Comparison of ENCODE assay signal across 27 cellular contexts in the genomic region with DNA sequence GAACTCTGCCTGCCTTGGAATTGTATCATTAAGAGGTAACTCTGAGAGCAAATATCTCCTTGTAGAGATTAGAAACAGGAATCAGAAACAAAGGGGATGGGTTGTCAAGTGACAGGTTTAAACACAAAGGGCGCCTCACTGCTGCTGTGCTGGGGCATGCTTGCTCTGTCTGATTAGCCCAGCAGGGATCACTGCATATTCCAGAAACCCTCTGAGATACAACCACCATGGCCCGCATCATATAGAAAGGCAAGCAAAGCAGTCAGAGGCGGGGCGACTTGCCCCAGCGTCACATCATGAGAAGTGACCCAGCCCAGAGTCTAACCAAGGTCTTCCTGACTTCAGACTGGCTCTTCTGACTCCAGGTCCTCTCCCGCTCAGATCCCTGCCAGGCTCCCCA.
"Had no signal": no experiment of that assay in that cellular context is flagged by ENCODE, and none has a peak within 500 bp of the region (broad histone marks: within the 10 kb centered on the region; RNA-seq: fewer than 3 reads in every experiment).

No MANE protein-coding gene starts in this region.

- H3K27me3 ChIP-seq: adrenal gland, breast epithelium, colonic mucosa, gastroesophageal sphincter, ovary, right atrium auricular region, tibial nerve had no signal

- H3K27ac Mint-ChIP-seq: activated naive CD8-positive, alpha-beta T cell; activated T-helper 2 cell treated with anti-CD3 and anti-CD28 coated beads, Interferon-gamma antibody, Interleukin-2, Interleukin-4, amounts not matched to agents 10 μg/mL and 5 μg/mL and 100 μg/mL, durations not matched to agents 14 hours and 24 hours and 36 hours; naive thymus-derived CD4-positive, alpha-beta T cell; stimulated activated naive CD8-positive, alpha-beta T cell treated with anti-CD3 and anti-CD28 coated beads, Interleukin-15, Interleukin-2, amounts not matched to agents 100 ng/mL and 50 ng/mL, for 24 hours; T-helper 1 cell treated with Interleukin-12 subunit alpha and Interleukin-12 subunit beta and Interleukin-4 antibody, amounts not matched to agents 30 μg/mL and 1 μg/mL, for 36 hours had no signal

- H3K9me3 ChIP-seq: adrenal gland, breast epithelium, colonic mucosa, gastroesophageal sphincter, lower lobe of right lung, neutrophil, ovary, psoas muscle, right atrium auricular region, tibial nerve had no signal

- H3K4me3 ChIP-seq: adrenal gland, breast epithelium, colonic mucosa, gastroesophageal sphincter, lower lobe of right lung, ovary, psoas muscle, right atrium auricular region, tibial nerve had no signal

- ATAC-seq: activated T-cell treated with anti-CD3 and anti-CD28 coated beads, Interleukin-2, amount 50 U/mL, for 4 hours; gastroesophageal sphincter; left colon; lower lobe of right lung; naive thymus-derived CD4-positive, alpha-beta T cell had no signal

- H3K36me3 ChIP-seq: adrenal gland, breast epithelium, colonic mucosa, gastroesophageal sphincter, lower lobe of right lung, neutrophil, ovary, right atrium auricular region, tibial nerve had no signal

- H3K36me3 Mint-ChIP-seq: activated naive CD8-positive, alpha-beta T cell; naive thymus-derived CD4-positive, alpha-beta T cell had no signal

- H3K27me3 Mint-ChIP-seq: activated naive CD8-positive, alpha-beta T cell; stimulated activated naive CD8-positive, alpha-beta T cell treated with anti-CD3 and anti-CD28 coated beads, Interleukin-15, Interleukin-2, amounts not matched to agents 100 ng/mL and 50 ng/mL, for 24 hours had no signal

- H3K4me3 Mint-ChIP-seq: activated naive CD8-positive, alpha-beta T cell; activated T-cell treated with anti-CD3 and anti-CD28 coated beads, Interleukin-2, amount 50 U/mL, for 4 hours; naive thymus-derived CD4-positive, alpha-beta T cell; stimulated activated naive CD8-positive, alpha-beta T cell treated with anti-CD3 and anti-CD28 coated beads, Interleukin-15, Interleukin-2, amounts not matched to agents 100 ng/mL and 50 ng/mL, for 24 hours; T-helper 1 cell treated with Interleukin-12 subunit alpha and Interleukin-12 subunit beta and Interleukin-4 antibody, amounts not matched to agents 30 μg/mL and 1 μg/mL, for 36 hours had no signal

- H3K9me3 Mint-ChIP-seq: activated T-cell treated with anti-CD3 and anti-CD28 coated beads, Interleukin-2, amount 50 U/mL, for 4 hours; activated T-helper 2 cell treated with anti-CD3 and anti-CD28 coated beads, Interferon-gamma antibody, Interleukin-2, Interleukin-4, amounts not matched to agents 10 μg/mL and 5 μg/mL and 100 μg/mL, durations not matched to agents 14 hours and 24 hours and 36 hours; T-helper 1 cell treated with Interleukin-12 subunit alpha and Interleukin-12 subunit beta and Interleukin-4 antibody, amounts not matched to agents 30 μg/mL and 1 μg/mL, for 36 hours had no signal

- H3K4me1 ChIP-seq: breast epithelium, colonic mucosa, lower lobe of right lung, tibial nerve had no signal

- DNase-seq: activated CD4-positive, alpha-beta T cell treated with anti-CD3 and anti-CD28 coated beads for 4 hours; activated CD4-positive, alpha-beta T cell treated with anti-CD3 and anti-CD28 coated beads, Interleukin-2, amount 50 U/mL, for 48 hours; activated CD4-positive, CD25-positive, alpha-beta regulatory T cell; activated CD8-positive, alpha-beta memory T cell treated with anti-CD3 and anti-CD28 coated beads, Interleukin-2, amount 50 U/mL, for 48 hours; activated naive CD4-positive, alpha-beta T cell; activated T-cell treated with anti-CD3 and anti-CD28 coated beads, Interleukin-2, amount 50 U/mL, for 4 hours; adrenal gland; colonic mucosa; head of caudate nucleus; left colon; lower lobe of right lung; naive thymus-derived CD4-positive, alpha-beta T cell; ovary; psoas muscle; stimulated activated CD4-positive, alpha-beta T cell treated with anti-CD3 and anti-CD28 coated beads, Interleukin-1b, Interleukin-23, amount 100 ng/mL, for 48 hours; substantia nigra; T1000 had no signal

- H3K27ac ChIP-seq: breast epithelium, colonic mucosa, epithelial cell of prostate, gastroesophageal sphincter, lower lobe of right lung, neutrophil, ovary, psoas muscle, right atrium auricular region, tibial nerve had no signal
